1 cellular context compared by ENCODE assay signal in genomic region chr17:3827124-3827773, GRCh38.
TF ChIP-seq lines count a peak whose summit lies in the region.

No MANE protein-coding gene starts in this region.

TF ChIP-seq in H1, 55 proteins besides CTCF, POLR2A, EP300 and RAD21:
- peak in 1 of 2 experiments; percentile 61; a peak in 2 of 4 replicates for TF ChIP-seq SIN3A (conservative IDR thresholded peaks at IDR 0.05 in 1 of 2, IDR thresholded peaks at IDR 0.05 in 1 of 2; ENCODE audit: low read depth in 1 of 2, low read length in 2 of 2)
- no peak for TF ChIP-seq TAF1 (IDR thresholded peaks at IDR 0.05; ENCODE audit: low read depth, low read length)
- no peak for TF ChIP-seq ZNF274 (IDR thresholded peaks at IDR 0.05; ENCODE audit: borderline replicate concordance, extremely low read depth, low read length)
- no peak for TF ChIP-seq SUZ12 (IDR thresholded peaks at IDR 0.05; ENCODE audit: low read length)
- no peak for TF ChIP-seq EGR1 (IDR thresholded peaks at IDR 0.05; ENCODE audit: borderline replicate concordance, low read depth, low read length)
- TF ChIP-seq SIX5 (IDR thresholded peaks at IDR 0.05; ENCODE audit: low read depth, low read length), result no peak
- TF ChIP-seq EZH2 (IDR thresholded peaks at IDR 0.05; ENCODE audit: low read depth, low read length, severe bottlenecking), result no peak
